1 cellular context compared by ENCODE assay signal in the genomic region with DNA sequence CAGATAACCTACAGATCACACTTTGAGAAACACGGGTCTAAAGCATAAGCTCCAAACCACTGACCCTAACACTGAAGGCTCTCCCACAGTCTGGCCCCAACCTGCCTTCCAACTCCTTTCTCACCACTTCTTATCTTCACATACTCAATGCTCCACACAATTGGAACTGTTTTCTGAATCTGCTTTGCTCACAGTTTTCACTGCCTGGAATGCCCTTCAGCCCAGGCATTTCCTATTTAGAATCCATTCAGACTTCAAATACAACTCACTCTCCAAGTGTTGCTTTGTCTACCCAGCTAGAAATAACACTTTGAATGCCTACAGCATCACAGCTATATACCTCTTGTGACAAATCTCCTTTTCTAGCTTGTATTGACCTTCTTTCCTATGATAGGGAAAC.
TF ChIP-seq lines count a peak whose summit lies in the region.

No MANE protein-coding gene starts in this region.

TF ChIP-seq in GM12878, 131 proteins besides CTCF, POLR2A, EP300 and RAD21:
- TF ChIP-seq FOXM1 (IDR thresholded peaks at IDR 0.05; ENCODE audit: low read depth, low read length) (no peak), CHD4 (IDR thresholded peaks at IDR 0.05) (no peak), RCOR1 (conservative IDR thresholded peaks at IDR 0.05; ENCODE audit: low read depth, low read length) (no peak), SIN3A (IDR thresholded peaks at IDR 0.05; ENCODE audit: low read depth, low read length) (no peak), MYB (IDR thresholded peaks at IDR 0.05; ENCODE audit: borderline replicate concordance, low read depth, low read length) (no peak), YY1 (IDR thresholded peaks at IDR 0.05; ENCODE audit: low read depth, low read length) (no peak), RFX5 (IDR thresholded peaks at IDR 0.05; ENCODE audit: low read depth, low read length) (no peak), SREBF2 (IDR thresholded peaks at IDR 0.05; ENCODE audit: low read length) (no peak), PRDM15 (CRISPR knock-in tag; IDR thresholded peaks at IDR 0.05) (no peak), SUZ12 (IDR thresholded peaks at IDR 0.05; ENCODE audit: unreplicated experiment) (no peak), REST (IDR thresholded peaks at IDR 0.05; ENCODE audit: low read depth, low read length) (no peak), MYC (IDR thresholded peaks at IDR 0.05; ENCODE audit: insufficient read depth, insufficient read length, insufficient replicate concordance, low read length, severe bottlenecking) (no peak)
- TF ChIP-seq, protein P1, sequence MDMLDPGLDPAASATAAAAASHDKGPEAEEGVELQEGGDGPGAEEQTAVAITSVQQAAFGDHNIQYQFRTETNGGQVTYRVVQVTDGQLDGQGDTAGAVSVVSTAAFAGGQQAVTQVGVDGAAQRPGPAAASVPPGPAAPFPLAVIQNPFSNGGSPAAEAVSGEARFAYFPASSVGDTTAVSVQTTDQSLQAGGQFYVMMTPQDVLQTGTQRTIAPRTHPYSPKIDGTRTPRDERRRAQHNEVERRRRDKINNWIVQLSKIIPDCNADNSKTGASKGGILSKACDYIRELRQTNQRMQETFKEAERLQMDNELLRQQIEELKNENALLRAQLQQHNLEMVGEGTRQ (IDR thresholded peaks at IDR 0.05; ENCODE audit: borderline replicate concordance, low read depth, low read length): no peak
- TF ChIP-seq, protein P2, sequence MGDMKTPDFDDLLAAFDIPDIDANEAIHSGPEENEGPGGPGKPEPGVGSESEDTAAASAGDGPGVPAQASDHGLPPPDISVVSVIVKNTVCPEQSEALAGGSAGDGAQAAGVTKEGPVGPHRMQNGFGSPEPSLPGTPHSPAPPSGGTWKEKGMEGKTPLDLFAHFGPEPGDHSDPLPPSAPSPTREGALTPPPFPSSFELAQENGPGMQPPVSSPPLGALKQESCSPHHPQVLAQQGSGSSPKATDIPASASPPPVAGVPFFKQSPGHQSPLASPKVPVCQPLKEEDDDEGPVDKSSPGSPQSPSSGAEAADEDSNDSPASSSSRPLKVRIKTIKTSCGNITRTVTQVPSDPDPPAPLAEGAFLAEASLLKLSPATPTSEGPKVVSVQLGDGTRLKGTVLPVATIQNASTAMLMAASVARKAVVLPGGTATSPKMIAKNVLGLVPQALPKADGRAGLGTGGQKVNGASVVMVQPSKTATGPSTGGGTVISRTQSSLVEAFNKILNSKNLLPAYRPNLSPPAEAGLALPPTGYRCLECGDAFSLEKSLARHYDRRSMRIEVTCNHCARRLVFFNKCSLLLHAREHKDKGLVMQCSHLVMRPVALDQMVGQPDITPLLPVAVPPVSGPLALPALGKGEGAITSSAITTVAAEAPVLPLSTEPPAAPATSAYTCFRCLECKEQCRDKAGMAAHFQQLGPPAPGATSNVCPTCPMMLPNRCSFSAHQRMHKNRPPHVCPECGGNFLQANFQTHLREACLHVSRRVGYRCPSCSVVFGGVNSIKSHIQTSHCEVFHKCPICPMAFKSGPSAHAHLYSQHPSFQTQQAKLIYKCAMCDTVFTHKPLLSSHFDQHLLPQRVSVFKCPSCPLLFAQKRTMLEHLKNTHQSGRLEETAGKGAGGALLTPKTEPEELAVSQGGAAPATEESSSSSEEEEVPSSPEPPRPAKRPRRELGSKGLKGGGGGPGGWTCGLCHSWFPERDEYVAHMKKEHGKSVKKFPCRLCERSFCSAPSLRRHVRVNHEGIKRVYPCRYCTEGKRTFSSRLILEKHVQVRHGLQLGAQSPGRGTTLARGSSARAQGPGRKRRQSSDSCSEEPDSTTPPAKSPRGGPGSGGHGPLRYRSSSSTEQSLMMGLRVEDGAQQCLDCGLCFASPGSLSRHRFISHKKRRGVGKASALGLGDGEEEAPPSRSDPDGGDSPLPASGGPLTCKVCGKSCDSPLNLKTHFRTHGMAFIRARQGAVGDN (IDR thresholded peaks at IDR 0.05): no peak
